9 cellular contexts compared by ENCODE assay signal in the genomic region with DNA sequence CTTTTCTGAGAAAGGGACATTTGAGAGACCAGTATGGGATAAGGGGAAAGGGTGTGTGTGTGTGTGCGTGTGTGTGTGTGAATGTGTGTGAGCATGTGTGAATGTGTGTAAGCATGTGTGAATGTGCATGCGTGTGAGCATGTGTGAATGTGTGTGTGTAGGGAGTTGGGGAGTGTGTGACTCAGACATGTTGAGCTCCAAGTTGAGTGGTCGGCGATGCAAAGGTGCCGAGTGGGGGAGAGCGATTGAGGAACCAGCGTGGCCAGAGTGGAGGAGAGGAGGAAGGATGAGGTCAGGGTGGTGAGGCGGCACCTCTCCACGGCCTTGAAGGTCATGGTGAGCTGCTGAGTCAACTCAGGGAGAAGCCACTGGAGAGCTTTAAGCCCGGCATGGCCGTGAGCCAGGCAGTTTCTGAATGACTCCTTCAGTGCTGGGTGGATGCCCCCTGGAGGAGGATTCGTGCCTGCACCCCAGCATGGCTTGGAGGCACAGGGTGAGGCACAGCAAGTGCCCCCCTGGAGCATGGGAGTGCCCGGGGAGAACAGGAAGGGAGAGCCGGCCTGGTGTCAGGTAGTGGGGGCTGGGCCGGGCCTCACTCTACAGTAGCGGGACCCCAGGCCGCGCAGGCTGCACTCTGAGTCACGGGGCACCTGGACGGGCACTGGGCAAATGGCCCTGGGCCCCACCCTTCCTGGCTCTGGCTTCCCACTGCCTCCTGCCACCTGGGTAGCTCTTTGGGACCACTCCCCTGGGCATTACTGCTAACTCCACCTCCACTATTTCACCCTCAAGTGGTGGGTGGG. TPM values are rescaled to one million over a fixed set of nuclear protein-coding genes. Genes with fewer than 3 reads are reported as not detected.
DNase-seq lines count a peak whose midpoint lies in the region; ATAC-seq and TF ChIP-seq lines count a peak whose summit lies in the region.
"Had no signal": no experiment of that assay in that cellular context is flagged by ENCODE, and none has a peak within 500 bp of the region (broad histone marks: within the 10 kb centered on the region; RNA-seq: fewer than 3 reads in every experiment).

No MANE protein-coding gene starts in this region.

- H3K27me3 ChIP-seq in right cardiac atrium (ENCODE audit: control insufficient read depth, insufficient read depth), result no peaks in the 10 kb centered on the region
- H3K27me3 ChIP-seq: tibial artery had no signal

- WGBS in right cardiac atrium, result 38% methylated on average over 20 of the region's 20 CpGs

- CTCF ChIA-PET in AG04449 (lab: Yijun Ruan, JAX), result interaction anchor here (0.6 to 21.8 kb wide), 15 partner anchors 9 to 373 kb away, joined by 3 to 414 read pairs (median 4); partner anchors contain the start of genes CATSPERZ, ESRRA, FERMT3 and PRDX5

- no peaks in the 10 kb centered on the region for H3K9me3 ChIP-seq in right cardiac atrium (ENCODE audit: control insufficient read depth, low read length)
- H3K9me3 ChIP-seq: tibial artery had no signal

- intact Hi-C loops in right cardiac atrium (cut with DNase I), result no loop called here

- H3K27ac ChIP-seq in right cardiac atrium (ENCODE audit: low read length), result no peak overlapping the region
- H3K27ac ChIP-seq: tibial artery had no signal

- peaks cover 7% of the 10 kb centered on the region for H3K4me1 Mint-ChIP-seq in activated naive CD4-positive, alpha-beta T cell treated with anti-CD3 and anti-CD28 coated beads, Interleukin-2, amount 50 U/mL, for 24 hours

- no peak overlapping the region for H3K4me3 ChIP-seq in AG04449 (ENCODE audit: low read depth, low read length)
- H3K4me3 ChIP-seq in right cardiac atrium (ENCODE audit: low read length), result no peak overlapping the region
- H3K4me3 ChIP-seq: tibial artery had no signal

- H3K27me3 Mint-ChIP-seq in activated naive CD4-positive, alpha-beta T cell treated with anti-CD3 and anti-CD28 coated beads, Interleukin-2, amount 50 U/mL, for 24 hours, result no peaks in the 10 kb centered on the region

- ATAC-seq in GM18520 (IDR thresholded peaks at IDR 0.05; ENCODE audit: unreplicated experiment) (peak; percentile 54), right cardiac atrium (peak; percentile 56 to 75)

- peak; percentile 21 for DNase-seq in AG04449 (ENCODE audit: low read depth, low spot score)
- peak; percentile 90 for DNase-seq in HT1080 (ENCODE audit: low read depth)
- DNase-seq in SKM-1 treated with dmso at 0.1 percent for 144 hours (lab: John Stamatoyannopoulos, UW; ENCODE audit: unreplicated experiment), result peak; percentile 89
- DNase-seq in right cardiac atrium, result peak; percentile 89 to 93 (median 91)
- peak; percentile 87 for DNase-seq in stimulated activated CD4-positive, alpha-beta T cell treated with anti-CD3 and anti-CD28 coated beads, Interleukin-15, amount 100 ng/mL, for 24 hours
- DNase-seq in NCI-H2081 treated with DMSO at 0.1 percent for 48 hours (lab: John Stamatoyannopoulos, UW), result no peak

- no peak overlapping the region for H3K27ac Mint-ChIP-seq in activated naive CD4-positive, alpha-beta T cell treated with anti-CD3 and anti-CD28 coated beads, Interleukin-2, amount 50 U/mL, for 24 hours

- peak; percentile 77 for TF ChIP-seq CTCF in AG04449 (IDR thresholded peaks at IDR 0.05; ENCODE audit: insufficient read depth, low read length, missing control alignments)

- H3K4me1 ChIP-seq in right cardiac atrium (ENCODE audit: control insufficient read depth, insufficient read depth, low read length), result peaks cover 7% of the 10 kb centered on the region

- POLR2A ChIA-PET in AG04449 (lab: Yijun Ruan, JAX), result interaction anchor here (0.6 to 2.0 kb wide), 5 partner anchors 10 to 88 kb away, joined by 3 to 14 read pairs (median 5); partner anchors contain the start of genes PRDX5 and TRMT112

- peak overlapping the region; percentile 13 for H3K4me3 Mint-ChIP-seq in activated naive CD4-positive, alpha-beta T cell treated with anti-CD3 and anti-CD28 coated beads, Interleukin-2, amount 50 U/mL, for 24 hours

- no peaks in the 10 kb centered on the region for H3K36me3 Mint-ChIP-seq in activated naive CD4-positive, alpha-beta T cell treated with anti-CD3 and anti-CD28 coated beads, Interleukin-2, amount 50 U/mL, for 24 hours

- H3K9me3 Mint-ChIP-seq in activated naive CD4-positive, alpha-beta T cell treated with anti-CD3 and anti-CD28 coated beads, Interleukin-2, amount 50 U/mL, for 24 hours, result no peaks in the 10 kb centered on the region

RNA-seq across cellular contexts. Expression of gene CCDC88B, which starts 8.2 kb away (rescaled TPM):
- total RNA-seq in HT1080 (2014; rRNA removed; shearing (Covaris generic)), result 4.9 and 7.1 TPM in 2 replicates
- 4.7 and 7.1 TPM in 2 replicates for polyA plus RNA-seq in HT1080 (2015; cell fraction: cytosol; rRNA removed)
- 3.2 and 4.9 TPM in 2 replicates for polyA plus RNA-seq in HT1080 (2015; cell fraction: nucleus; rRNA removed)
- total RNA-seq in right cardiac atrium, result 10 to 100 TPM in 3 of 4 donors, 1 to 10 TPM in 1; 5.9 to 14.4 (median 11.6) TPM
- polyA plus RNA-seq in right cardiac atrium, result 25.1 TPM

RNA-seq across cellular contexts. Expression of gene PRDX5, which starts 13.8 kb away (rescaled TPM):
- total RNA-seq in HT1080 (2014; rRNA removed; shearing (Covaris generic)), result 274 and 324 TPM in 2 replicates
- 288 and 329 TPM in 2 replicates for polyA plus RNA-seq in HT1080 (2015; cell fraction: cytosol; rRNA removed)
- 115 and 139 TPM in 2 replicates for polyA plus RNA-seq in HT1080 (2015; cell fraction: nucleus; rRNA removed)
- total RNA-seq in right cardiac atrium, result 100 to 1,000 TPM; 258 to 356 (median 315) TPM
- 683 TPM for polyA plus RNA-seq in right cardiac atrium

RNA-seq across cellular contexts. Expression of gene TRMT112, which starts 14.4 kb away (rescaled TPM):
- 471 and 628 TPM in 2 replicates for total RNA-seq in HT1080 (2014; rRNA removed; shearing (Covaris generic))
- polyA plus RNA-seq in HT1080 (2015; cell fraction: cytosol; rRNA removed), result 525 and 597 TPM in 2 replicates
- polyA plus RNA-seq in HT1080 (2015; cell fraction: nucleus; rRNA removed), result 199 and 226 TPM in 2 replicates
- 100 to 1,000 TPM in 3 of 4 donors, 10 to 100 TPM in 1; 91.7 to 103 (median 102) TPM for total RNA-seq in right cardiac atrium
- 144 TPM for polyA plus RNA-seq in right cardiac atrium

RNA-seq across cellular contexts. Expression of gene ESRRA, which starts 26.4 kb away (rescaled TPM):
- total RNA-seq in HT1080 (2014; rRNA removed; shearing (Covaris generic)), result 74.5 and 77.5 TPM in 2 replicates
- polyA plus RNA-seq in HT1080 (2015; cell fraction: cytosol; rRNA removed), result 43.8 and 52.6 TPM in 2 replicates
- 31.1 and 34.1 TPM in 2 replicates for polyA plus RNA-seq in HT1080 (2015; cell fraction: nucleus; rRNA removed)
- total RNA-seq in right cardiac atrium, result 100 to 1,000 TPM; 132 to 171 (median 141) TPM
- 199 TPM for polyA plus RNA-seq in right cardiac atrium

RNA-seq across cellular contexts. Expression of gene RPS6KA4, which starts 27.2 kb away (rescaled TPM):
- total RNA-seq in HT1080 (2014; rRNA removed; shearing (Covaris generic)), result 86.9 and 95.7 TPM in 2 replicates
- polyA plus RNA-seq in HT1080 (2015; cell fraction: cytosol; rRNA removed), result 44.7 and 48.6 TPM in 2 replicates
- polyA plus RNA-seq in HT1080 (2015; cell fraction: nucleus; rRNA removed), result 62.1 and 65.8 TPM in 2 replicates
- total RNA-seq in right cardiac atrium, result 10 to 100 TPM; 17.0 to 17.6 (median 17.1) TPM
- 12.8 TPM for polyA plus RNA-seq in right cardiac atrium
